22 cellular contexts compared by ENCODE assay signal in genomic region chr3:196128172-196128843, GRCh38.
"Had no signal": no experiment of that assay in that cellular context is flagged by ENCODE, and none has a peak within 500 bp of the region (broad histone marks: within the 10 kb centered on the region; RNA-seq: fewer than 3 reads in every experiment).

No MANE protein-coding gene starts in this region.

- H3K4me3 Mint-ChIP-seq: brain had no signal

- H3K9me3 ChIP-seq: esophagus squamous epithelium, left lung, mucosa of descending colon, suprapubic skin, upper lobe of left lung had no signal

- H3K36me3 Mint-ChIP-seq: activated naive CD4-positive, alpha-beta T cell treated with anti-CD3 and anti-CD28 coated beads, Interleukin-2, amount 50 U/mL, for 72 hours; brain had no signal

- H3K27me3 Mint-ChIP-seq: activated CD4-positive, alpha-beta T cell treated with anti-CD3 and anti-CD28 coated beads, Interleukin-2, amount 10 ng/mL, durations not matched to agents 24 days and 14 days; brain; naive thymus-derived CD4-positive, alpha-beta T cell had no signal

- H3K27ac ChIP-seq: coronary artery, esophagus squamous epithelium, left lung, suprapubic skin, upper lobe of left lung had no signal

- H3K27ac Mint-ChIP-seq: brain had no signal

- DNase-seq: activated CD4-positive, CD25-positive, alpha-beta regulatory T cell; activated T-cell treated with anti-CD3 and anti-CD28 coated beads, Interleukin-2, amount 50 U/mL, for 1 hour; amygdala; effector CD4-positive, alpha-beta T cell; esophagus squamous epithelium; hippocampal formation; mammary epithelial cell; retina; stimulated activated CD4-positive, alpha-beta T cell treated with anti-CD3 and anti-CD28 coated beads, Interleukin-2, amount 100 ng/mL, for 48 hours; stimulated activated naive CD4-positive, alpha-beta T cell treated with Interleukin-2 at 50 U/mL for 16 hours; upper lobe of left lung had no signal

- ATAC-seq: SK-N-SH treated with all-trans-retinoic acid at 6 μM for 48 hours had no signal

- H3K27me3 ChIP-seq: esophagus squamous epithelium, left lung, suprapubic skin, upper lobe of left lung had no signal

- H3K9me3 Mint-ChIP-seq: activated CD4-positive, alpha-beta T cell treated with anti-CD3 and anti-CD28 coated beads, Interleukin-2, amount 10 ng/mL, durations not matched to agents 24 days and 14 days; activated naive CD4-positive, alpha-beta T cell treated with anti-CD3 and anti-CD28 coated beads, Interleukin-2, amount 50 U/mL, for 72 hours had no signal

- H3K36me3 ChIP-seq: esophagus squamous epithelium, left lung, suprapubic skin, upper lobe of left lung had no signal

- FAIRE-seq: endothelial cell of umbilical vein, keratinocyte had no signal

- H3K4me3 ChIP-seq: coronary artery, esophagus squamous epithelium, left lung, mucosa of descending colon, suprapubic skin, upper lobe of left lung had no signal
